In genomic region chr4:53123171-53123570, GRCh38 we compare ENCODE assay signal across 22 cellular contexts.
"Had no signal": no experiment of that assay in that cellular context is flagged by ENCODE, and none has a peak within 500 bp of the region (broad histone marks: within the 10 kb centered on the region; RNA-seq: fewer than 3 reads in every experiment).

No MANE protein-coding gene starts in this region.

- H3K27me3 Mint-ChIP-seq: memory B cell, naive B cell had no signal

- H3K27ac Mint-ChIP-seq: memory B cell, naive B cell had no signal

- H3K36me3 ChIP-seq: colonic mucosa, gastrocnemius medialis, heart right ventricle, left ventricle myocardium inferior, lower lobe of right lung, sigmoid colon, tibial nerve, upper lobe of right lung had no signal

- H3K4me3 Mint-ChIP-seq: memory B cell, naive B cell, nephron had no signal

- H3K4me3 ChIP-seq: colonic mucosa, gastrocnemius medialis, heart right ventricle, left ventricle myocardium inferior, lower lobe of right lung, sigmoid colon, skin epidermis, testis, tibial nerve, upper lobe of right lung had no signal

- H3K4me1 ChIP-seq: lower lobe of right lung, upper lobe of right lung had no signal

- DNase-seq: caudate nucleus; colonic mucosa; dermis blood vessel endothelial cell; effector CD8-positive, alpha-beta T cell; gastrocnemius medialis; heart right ventricle; islet precursor cell; left ventricle myocardium inferior; lower lobe of right lung; midbrain; naive B cell; occipital lobe; sigmoid colon; stimulated activated CD4-positive, alpha-beta T cell treated with anti-CD3 and anti-CD28 coated beads, Interleukin-2, amount 100 ng/mL, for 24 hours; stimulated activated CD4-positive, alpha-beta T cell treated with anti-CD3 and anti-CD28 coated beads, Interleukin-4, amount 100 ng/mL, for 4 hours; stimulated activated naive CD4-positive, alpha-beta T cell; testis; upper lobe of right lung had no signal

- H3K27ac ChIP-seq: colonic mucosa, gastrocnemius medialis, heart right ventricle, left ventricle myocardium inferior, lower lobe of right lung, sigmoid colon, skin epidermis, testis, tibial nerve, upper lobe of right lung had no signal

- H3K27me3 ChIP-seq: colonic mucosa, gastrocnemius medialis, heart right ventricle, sigmoid colon, testis, tibial nerve, upper lobe of right lung had no signal

- H3K9me3 Mint-ChIP-seq: memory B cell, naive B cell, nephron had no signal

- ATAC-seq: gastrocnemius medialis, heart right ventricle, lower lobe of right lung, upper lobe of right lung had no signal

- H3K9me3 ChIP-seq: colonic mucosa, gastrocnemius medialis, heart right ventricle, left ventricle myocardium inferior, lower lobe of right lung, sigmoid colon, testis, tibial nerve, upper lobe of right lung had no signal
